33 cellular contexts compared by ENCODE assay signal in genomic region chr1:55355549-55355948, GRCh38.
"Had no signal": no experiment of that assay in that cellular context is flagged by ENCODE, and none has a peak within 500 bp of the region (broad histone marks: within the 10 kb centered on the region; RNA-seq: fewer than 3 reads in every experiment).

No MANE protein-coding gene starts in this region.

- FAIRE-seq: astrocyte, bronchial epithelial cell had no signal

- H3K27ac ChIP-seq: adrenal gland, ascending aorta, body of pancreas, brain microvascular endothelial cell, breast epithelium, cardiac muscle cell had no signal

- H3K4me3 ChIP-seq: adrenal gland, ascending aorta, body of pancreas, breast epithelium, cardiac muscle cell had no signal

- H3K27me3 ChIP-seq: adrenal gland, ascending aorta, body of pancreas, brain microvascular endothelial cell, breast epithelium, cardiac muscle cell had no signal

- H3K36me3 ChIP-seq: adrenal gland, ascending aorta, brain microvascular endothelial cell, breast epithelium, cardiac muscle cell had no signal

- H3K4me1 ChIP-seq: adrenal gland, ascending aorta, body of pancreas, breast epithelium had no signal

- ATAC-seq: activated naive CD4-positive, alpha-beta T cell treated with anti-CD3 and anti-CD28 coated beads, Interleukin-2, amount 50 U/mL, for 72 hours; activated naive CD8-positive, alpha-beta T cell treated with anti-CD3 and anti-CD28 coated beads, Interleukin-2, amount 50 U/mL, for 24 hours; activated T-cell treated with anti-CD3 and anti-CD28 coated beads, Interleukin-2, amount 50 U/mL, for 4 hours; activated T-cell treated with anti-CD3 and anti-CD28 coated beads, Interleukin-2, amount 50 U/mL, for 72 hours; activated T-helper 17 cell treated with anti-CD3 and anti-CD28 coated beads, Interleukin-2, amount 50 U/mL, for 72 hours; body of pancreas had no signal

- H3K9me3 ChIP-seq: adrenal gland, ascending aorta, body of pancreas, breast epithelium had no signal

- DNase-seq: activated effector memory CD4-positive, alpha-beta T cell treated with anti-CD3 and anti-CD28 coated beads, Interleukin-2, amount 50 U/mL, for 16 hours; activated effector memory CD4-positive, alpha-beta T cell treated with Interleukin-2 at 50 U/mL for 16 hours; activated gamma-delta T cell; activated gamma-delta T cell treated with Interleukin-2 at 50 U/mL for 16 hours; activated naive CD4-positive, alpha-beta T cell; activated naive CD4-positive, alpha-beta T cell treated with anti-CD3 and anti-CD28 coated beads for 36 hours; activated naive CD4-positive, alpha-beta T cell treated with anti-CD3 and anti-CD28 coated beads, Interleukin-2, amount 10 ng/mL, durations not matched to agents 7 days and 5 days; activated naive CD4-positive, alpha-beta T cell treated with anti-CD3 and anti-CD28 coated beads, Interleukin-2, amount 50 U/mL, for 16 hours; activated naive CD4-positive, alpha-beta T cell treated with Interleukin-2 at 50 U/mL for 16 hours; activated naive CD8-positive, alpha-beta T cell treated with anti-CD3 and anti-CD28 coated beads for 36 hours; activated naive CD8-positive, alpha-beta T cell treated with anti-CD3 and anti-CD28 coated beads, Interleukin-2, amount 10 ng/mL, durations not matched to agents 7 days and 5 days; activated naive CD8-positive, alpha-beta T cell treated with anti-CD3 and anti-CD28 coated beads, Interleukin-2, amount 50 U/mL, for 24 hours; activated T-cell treated with anti-CD3 and anti-CD28 coated beads, Interleukin-2, amount 50 U/mL, for 24 hours; activated T-cell treated with anti-CD3 and anti-CD28 coated beads, Interleukin-2, amount 50 U/mL, for 4 hours; activated T-cell treated with anti-CD3 and anti-CD28 coated beads, Interleukin-2, amount 50 U/mL, for 48 hours; activated T-cell treated with anti-CD3 and anti-CD28 coated beads, Interleukin-2, amount 50 U/mL, for 72 hours; adrenal gland; amniotic stem cell; amygdala; anterior cingulate cortex; aorta; body of pancreas; brain microvascular endothelial cell; caudate nucleus; central memory CD4-positive, alpha-beta T cell; cerebellar nuclear complex had no signal
